ENCODE assay signal across 8 cellular contexts in the genomic region with DNA sequence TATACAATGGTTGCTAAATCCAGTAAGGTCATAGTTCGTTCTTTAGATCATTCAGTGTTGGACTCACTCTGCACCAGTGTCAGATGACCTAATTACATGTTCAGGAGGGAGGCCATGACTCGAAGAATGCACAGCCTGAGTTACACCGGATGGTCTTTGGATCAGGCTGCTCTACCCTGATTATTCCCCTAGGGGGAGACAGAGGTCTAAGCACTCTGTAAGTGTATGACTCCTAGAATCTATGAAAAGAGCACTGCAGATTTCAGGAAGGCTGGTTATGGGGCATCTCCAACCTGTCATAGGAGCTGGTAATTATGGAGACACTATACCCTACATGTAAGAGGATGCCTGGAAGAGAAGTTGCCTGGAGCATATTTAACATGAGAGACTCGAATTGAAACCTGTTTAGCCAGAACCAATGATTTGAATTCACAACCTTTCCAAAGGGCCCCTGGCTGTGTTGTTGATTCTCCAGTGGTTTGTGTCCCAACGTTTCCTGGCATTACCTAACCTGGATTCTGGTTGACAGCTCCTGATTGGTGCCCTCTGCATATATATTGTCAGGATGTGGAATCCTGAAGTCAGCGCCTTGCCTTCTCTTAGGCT. TPM values are rescaled to one million over a fixed set of nuclear protein-coding genes. Genes with fewer than 3 reads are reported as not detected.
DNase-seq lines count a peak whose midpoint lies in the region; ATAC-seq and TF ChIP-seq lines count a peak whose summit lies in the region.

A gene with protein sequence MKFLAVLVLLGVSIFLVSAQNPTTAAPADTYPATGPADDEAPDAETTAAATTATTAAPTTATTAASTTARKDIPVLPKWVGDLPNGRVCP (plus strand): TSS at position 584 of the 606 bp plus-strand sequence. CDS start 67 bp downstream, outside the sequence.

- in situ Hi-C loops in astrocyte of the spinal cord (cut with HindIII; ENCODE audit: low sequenced_read_pairs) = no loop called here

- H3K27me3 ChIP-seq in right atrium auricular region (no peaks in the 10 kb centered on the region), kidney epithelial cell (ENCODE audit: control insufficient read depth, insufficient read depth, low read length) (no peaks in the 10 kb centered on the region)

- TF ChIP-seq CTCF in right atrium auricular region (IDR thresholded peaks at IDR 0.05) (peak in 1 of 2 donors; percentile 64), astrocyte of the spinal cord (IDR thresholded peaks at IDR 0.05; ENCODE audit: low read depth, low read length) (peak; percentile 90), kidney epithelial cell (IDR thresholded peaks at IDR 0.05; ENCODE audit: insufficient read depth, low read length, poor library complexity, severe bottlenecking) (peak; percentile 73)

- peaks cover 0 to 4% of the 10 kb centered on the region in 2 donors for H3K9me3 ChIP-seq in right atrium auricular region

- intact Hi-C loops in Right ventricle myocardium inferior (cut with DNase I) = loop anchor here (5.0 kb wide), 1 partner anchor 103 kb away; no protein-coding TSS in a partner anchor

- H3K4me3 ChIP-seq in right atrium auricular region (no peak within 1 kb of the TSS), astrocyte of the spinal cord (ENCODE audit: low read depth, low read length) (no peak within 1 kb of the TSS), kidney epithelial cell (ENCODE audit: low read depth, low read length) (no peak within 1 kb of the TSS)

- no peaks in the 10 kb centered on the region for H3K4me1 ChIP-seq in right atrium auricular region

- H3K27ac ChIP-seq in right atrium auricular region = no peak within 1 kb of the TSS

- ATAC-seq in Right ventricle myocardium inferior (peak; percentile 69), HG02973 (IDR thresholded peaks at IDR 0.05; ENCODE audit: unreplicated experiment) (peak; percentile 98)

- no peaks in the 10 kb centered on the region for H3K36me3 ChIP-seq in right atrium auricular region
- H3K36me3 ChIP-seq in kidney epithelial cell (ENCODE audit: control insufficient read depth, insufficient read depth, low read length) = no peaks in the 10 kb centered on the region

- no peak for DNase-seq in Right ventricle myocardium inferior (ENCODE audit: missing footprints)
- DNase-seq in right atrium auricular region (ENCODE audit: low spot score) = no peak
- peak; percentile 60 for DNase-seq in NCI-H187 treated with DMSO at 0.1 percent for 48 hours (lab: John Stamatoyannopoulos, UW)
- peak; percentile 29 for DNase-seq in T-helper 22 cell (ENCODE audit: low read depth)
- DNase-seq in astrocyte of the spinal cord (ENCODE audit: low read depth, low spot score) = peak; percentile 67
- DNase-seq in kidney epithelial cell (ENCODE audit: low read depth) = peak; percentile 39
- peak; percentile 16 to 67 (median 51) for DNase-seq in stimulated activated CD4-positive, alpha-beta T cell treated with anti-CD3 and anti-CD28 coated beads, TNF-alpha, amount 100 ng/mL, for 4 hours (ENCODE audit: low read depth in 3 of 3)

RNA-seq across cellular contexts. Expression of the gene that starts here (rescaled TPM):
- total RNA-seq in Right ventricle myocardium inferior (not detected), right atrium auricular region (not detected), kidney epithelial cell (not detected in 2 replicates)

Comparison
In these comparisons a context has a peak if more than half of its experiments do, and no peak if none do; other contexts are left out.
1. Peak in ATAC-seq in Right ventricle myocardium inferior; RNA of the gene not detected or under 1 TPM.
2. Peak in DNase-seq in kidney epithelial cell; RNA of the gene not detected or under 1 TPM.
3. DNase-seq: peak in NCI-H187 treated with DMSO at 0.1 percent for 48 hours (single experiment), T-helper 22 cell (single experiment), astrocyte of the spinal cord (single experiment) and stimulated activated CD4-positive, alpha-beta T cell treated with anti-CD3 and anti-CD28 coated beads, TNF-alpha, amount 100 ng/mL, for 4 hours (3 of 3); none in Right ventricle myocardium inferior (single experiment) and right atrium auricular region (single experiment).